ENCODE assay signal across 16 cellular contexts in genomic region chr4:39664828-39665731, GRCh38. TPM values are rescaled to one million over a fixed set of nuclear protein-coding genes. Genes with fewer than 3 reads are reported as not detected.
DNase-seq lines count a peak whose midpoint lies in the region; ATAC-seq, FAIRE-seq and TF ChIP-seq lines count a peak whose summit lies in the region.
"Had no signal": no experiment of that assay in that cellular context is flagged by ENCODE, and none has a peak within 500 bp of the region (broad histone marks: within the 10 kb centered on the region; RNA-seq: fewer than 3 reads in every experiment).

No MANE protein-coding gene starts in this region.

- H3K9me3 ChIP-seq in SK-N-SH (no peaks in the 10 kb centered on the region), osteoblast (ENCODE audit: low read depth, low read length) (no peaks in the 10 kb centered on the region)
- H3K9me3 ChIP-seq: heart left ventricle had no signal

- H3K4me3 ChIP-seq in SK-N-SH (ENCODE audit: low read depth in 2 of 2, low read length in 1 of 2): no peak overlapping the region
- no peak overlapping the region for H3K4me3 ChIP-seq in fibroblast of the aortic adventitia (ENCODE audit: low read depth, low read length)
- H3K4me3 ChIP-seq in osteoblast (ENCODE audit: insufficient read depth, low read length): peak overlapping the region; percentile 13
- H3K4me3 ChIP-seq: heart left ventricle, neural progenitor cell had no signal

- H3K4me1 Mint-ChIP-seq in activated CD4-positive, alpha-beta T cell treated with anti-CD3 and anti-CD28 coated beads, Interleukin-2, amount 10 ng/mL, durations not matched to agents 24 days and 14 days: peaks cover under 1% of the 10 kb centered on the region

- H3K79me2 ChIP-seq in SK-N-SH (ENCODE audit: insufficient read depth): no peaks in the 10 kb centered on the region
- no peaks in the 10 kb centered on the region for H3K79me2 ChIP-seq in osteoblast (ENCODE audit: insufficient read depth, low read length)

- CTCF ChIA-PET in SK-N-SH (lab: Yijun Ruan, JAX) (interaction anchor here (1.4 kb wide), 1 partner anchor 16 kb away, joined by 4 read pairs; no protein-coding TSS in a partner anchor), HEK293T (lab: Yijun Ruan, JAX) (interaction anchor here (0.8 kb wide), 1 partner anchor 10 kb away, joined by 3 read pairs; no protein-coding TSS in a partner anchor)

- peaks cover 15% of the 10 kb centered on the region for H3F3A ChIP-seq in SK-N-SH (replicated peaks; ENCODE audit: insufficient read depth)

- no peaks in the 10 kb centered on the region for H3K36me3 Mint-ChIP-seq in activated CD4-positive, alpha-beta T cell treated with anti-CD3 and anti-CD28 coated beads, Interleukin-2, amount 10 ng/mL, durations not matched to agents 24 days and 14 days (ENCODE audit: low read depth)
- H3K36me3 Mint-ChIP-seq: neural progenitor cell had no signal

- TF ChIP-seq CTCF in SK-N-SH (IDR thresholded peaks at IDR 0.05) (no peak), fibroblast of the aortic adventitia (IDR thresholded peaks at IDR 0.05; ENCODE audit: insufficient read depth, low read length) (no peak), osteoblast (IDR thresholded peaks at IDR 0.05; ENCODE audit: extremely low read depth, low read depth, low read length) (no peak)

- H3K9ac ChIP-seq in SK-N-SH: no peak overlapping the region
- H3K9ac ChIP-seq: neural progenitor cell had no signal

- H3K27me3 ChIP-seq in SK-N-SH (ENCODE audit: insufficient read depth) (no peaks in the 10 kb centered on the region), osteoblast (ENCODE audit: insufficient read depth, low read length) (no peaks in the 10 kb centered on the region)
- H3K27me3 ChIP-seq: heart left ventricle, neural progenitor cell had no signal

- H2AFZ ChIP-seq in SK-N-SH (ENCODE audit: low read depth) (peak overlapping the region; percentile 42; the same call in 1 of the 2 replicates), osteoblast (ENCODE audit: low read length) (no peak overlapping the region)
- H2AFZ ChIP-seq: neural progenitor cell had no signal

- H3K4me1 ChIP-seq in SK-N-SH (ENCODE audit: control insufficient read depth in 1 of 2, insufficient read depth in 2 of 2, low read depth in 1 of 2, low read length in 1 of 2) (peaks cover 0 to 5% of the 10 kb centered on the region in 2 experiments; a peak in 1 of 4 replicates), osteoblast (ENCODE audit: insufficient read depth, low read length) (peaks cover 17% of the 10 kb centered on the region)
- H3K4me1 ChIP-seq: heart left ventricle, neural progenitor cell had no signal

- no peaks in the 10 kb centered on the region for H3K9me3 Mint-ChIP-seq in activated CD4-positive, alpha-beta T cell treated with anti-CD3 and anti-CD28 coated beads, Interleukin-2, amount 10 ng/mL, durations not matched to agents 24 days and 14 days
- H3K9me3 Mint-ChIP-seq: activated T-cell treated with anti-CD3 and anti-CD28 coated beads, Interleukin-2, amount 50 U/mL, for 72 hours; neural progenitor cell had no signal

- DNase-seq in GM04504 (ENCODE audit: low read depth) (peak; percentile 20), SK-N-SH (no peak), fibroblast of the aortic adventitia (ENCODE audit: low read depth) (peak; percentile 46), osteoblast (ENCODE audit: insufficient read length, low spot score, missing footprints) (peak; percentile 75), HEK293T (ENCODE audit: extremely low spot score) (no peak), frontal cortex (ENCODE audit: low spot score in 2 of 2) (no peak)
- DNase-seq in activated CD4-positive, alpha-beta T cell treated with anti-CD3 and anti-CD28 coated beads, Interleukin-2, amount 10 ng/mL, durations not matched to agents 24 days and 14 days: no peak
- DNase-seq: activated CD4-positive, alpha-beta T cell treated with anti-CD3 and anti-CD28 coated beads for 1 hour; activated T-cell treated with anti-CD3 and anti-CD28 coated beads, Interleukin-2, amount 50 U/mL, for 72 hours; anterior cingulate cortex; heart left ventricle; NCI-H1436 treated with DMSO at 0.1 percent for 48 hours; NCI-H524 had no signal

- H3K27ac ChIP-seq in SK-N-SH (ENCODE audit: low read depth in 2 of 2, low read length in 1 of 2) (peak overlapping the region in 1 of 2 experiments; percentile 37; a peak in 2 of 4 replicates), osteoblast (ENCODE audit: low read depth, low read length) (peak overlapping the region; percentile 53)
- H3K27ac ChIP-seq: heart left ventricle, neural progenitor cell had no signal

- POLR2A ChIA-PET in SK-N-SH (lab: Yijun Ruan, JAX) (no interaction called here), HEK293T (lab: Yijun Ruan, JAX) (no interaction called here)

- H3K4me2 ChIP-seq in SK-N-SH (peak overlapping the region; percentile 52; the same call in 1 of the 2 replicates), osteoblast (ENCODE audit: insufficient read depth, low read length) (peak overlapping the region; percentile 72)
- H3K4me2 ChIP-seq: neural progenitor cell had no signal

- H3K27ac Mint-ChIP-seq in activated CD4-positive, alpha-beta T cell treated with anti-CD3 and anti-CD28 coated beads, Interleukin-2, amount 10 ng/mL, durations not matched to agents 24 days and 14 days: no peak overlapping the region
- H3K27ac Mint-ChIP-seq: activated T-cell treated with anti-CD3 and anti-CD28 coated beads, Interleukin-2, amount 50 U/mL, for 72 hours; neural progenitor cell had no signal

- H3K9me2 ChIP-seq in SK-N-SH: no peaks in the 10 kb centered on the region

- no peak overlapping the region for H3K4me3 Mint-ChIP-seq in activated CD4-positive, alpha-beta T cell treated with anti-CD3 and anti-CD28 coated beads, Interleukin-2, amount 10 ng/mL, durations not matched to agents 24 days and 14 days
- H3K4me3 Mint-ChIP-seq: activated T-cell treated with anti-CD3 and anti-CD28 coated beads, Interleukin-2, amount 50 U/mL, for 72 hours; neural progenitor cell had no signal

- FAIRE-seq in frontal cortex (lab: Jason Lieb, UNC): no peak
- FAIRE-seq: RCC 7860 had no signal

- intact Hi-C loops in activated CD4-positive, alpha-beta T cell treated with anti-CD3 and anti-CD28 coated beads, Interleukin-2, amount 10 ng/mL, durations not matched to agents 24 days and 14 days (cut with micrococcal nuclease): no loop called here

- H3K36me3 ChIP-seq in SK-N-SH (replicated peaks in 1 of 2; ENCODE audit: control insufficient read depth in 1 of 2, insufficient read depth in 2 of 2, low read length in 1 of 2): no peaks in the 10 kb centered on the region
- no peaks in the 10 kb centered on the region for H3K36me3 ChIP-seq in osteoblast (ENCODE audit: insufficient read depth, low read length)
- H3K36me3 ChIP-seq: heart left ventricle, neural progenitor cell had no signal

- peaks cover 7% of the 10 kb centered on the region for H3K27me3 Mint-ChIP-seq in activated CD4-positive, alpha-beta T cell treated with anti-CD3 and anti-CD28 coated beads, Interleukin-2, amount 10 ng/mL, durations not matched to agents 24 days and 14 days

- TF ChIP-seq EP300 in SK-N-SH (IDR thresholded peaks at IDR 0.05; ENCODE audit: borderline replicate concordance in 1 of 2, low read depth in 1 of 2, low read length in 1 of 2): no peak

- 74% methylated on average over 3 of the region's 3 CpGs for WGBS in SK-N-SH (ENCODE audit: low lambda C conversion rate)

- H4K20me1 ChIP-seq in SK-N-SH (ENCODE audit: insufficient read depth): no peaks in the 10 kb centered on the region
- no peaks in the 10 kb centered on the region for H4K20me1 ChIP-seq in osteoblast (ENCODE audit: insufficient read depth, low read length)

- no peak for TF ChIP-seq RAD21 in SK-N-SH (IDR thresholded peaks at IDR 0.05; ENCODE audit: low read length)

- no peak for ATAC-seq in HG03159 (IDR thresholded peaks at IDR 0.05; ENCODE audit: unreplicated experiment)
- ATAC-seq: activated T-cell treated with anti-CD3 and anti-CD28 coated beads, Interleukin-2, amount 50 U/mL, for 72 hours; heart left ventricle had no signal

TF ChIP-seq in SK-N-SH, 30 proteins besides CTCF, POLR2A, EP300 and RAD21 (continues in another document):
- peak; percentile 23; the same call in 1 of the 2 replicates for TF ChIP-seq FOSL2 (IDR thresholded peaks at IDR 0.05; ENCODE audit: borderline replicate concordance, low read depth)
- no peak for TF ChIP-seq IRF3 (IDR thresholded peaks at IDR 0.05; ENCODE audit: low read depth, low read length)

TF ChIP-seq in HEK293T, 16 proteins besides CTCF, POLR2A, EP300 and RAD21:
- TF ChIP-seq CTBP1 (IDR thresholded peaks at IDR 0.05; ENCODE audit: borderline replicate concordance): no peak
- no peak for TF ChIP-seq PKNOX1 (IDR thresholded peaks at IDR 0.05)
- no peak for TF ChIP-seq BHLHE40 (IDR thresholded peaks at IDR 0.05; ENCODE audit: borderline replicate concordance)

RNA-seq across cellular contexts. Expression of gene SMIM14, which starts 26.4 kb away (rescaled TPM):
- polyA plus RNA-seq in SK-N-SH (2012; rRNA removed): 11.1 and 12.6 TPM in 2 replicates
- 16.5 and 20.9 TPM in 2 replicates for polyA plus RNA-seq in SK-N-SH (2012; cell fraction: cytosol; rRNA removed)
- polyA plus RNA-seq in SK-N-SH (2012; cell fraction: nucleus; rRNA removed): 4.1 and 7.2 TPM in 2 replicates
- 121 and 122 TPM in 2 replicates for total RNA-seq in fibroblast of the aortic adventitia (ENCODE audit: low replicate concordance)
- 61.5 and 68.7 TPM in 2 replicates for total RNA-seq in osteoblast
- 1.0 and 2.0 TPM in 2 replicates for total RNA-seq in activated CD4-positive, alpha-beta T cell treated with anti-CD3 and anti-CD28 coated beads, Interleukin-2, amount 10 ng/mL, durations not matched to agents 24 days and 14 days
- total RNA-seq in frontal cortex: 70.9 TPM

RNA-seq across cellular contexts. Expression of gene UBE2K, which starts 32.9 kb away (rescaled TPM):
- 54.4 and 102 TPM in 2 replicates for polyA plus RNA-seq in SK-N-SH (2012; rRNA removed)
- polyA plus RNA-seq in SK-N-SH (2012; cell fraction: cytosol; rRNA removed): 79.9 and 131 TPM in 2 replicates
- 11.5 and 22.3 TPM in 2 replicates for polyA plus RNA-seq in SK-N-SH (2012; cell fraction: nucleus; rRNA removed)
- 22.7 and 27.7 TPM in 2 replicates for total RNA-seq in fibroblast of the aortic adventitia (ENCODE audit: low replicate concordance)
- total RNA-seq in osteoblast: 19.2 and 19.4 TPM in 2 replicates
- total RNA-seq in activated CD4-positive, alpha-beta T cell treated with anti-CD3 and anti-CD28 coated beads, Interleukin-2, amount 10 ng/mL, durations not matched to agents 24 days and 14 days: 99.4 and 106 TPM in 2 replicates
- 93.8 TPM for total RNA-seq in frontal cortex

Comparison
In these comparisons a context has a peak if more than half of its experiments do, and no peak if none do; other contexts are left out.
1. DNase-seq: peak in GM04504 (single experiment), fibroblast of the aortic adventitia (single experiment) and osteoblast (single experiment); none in SK-N-SH (single experiment), HEK293T (single experiment), activated CD4-positive, alpha-beta T cell treated with anti-CD3 and anti-CD28 coated beads, Interleukin-2, amount 10 ng/mL, durations not matched to agents 24 days and 14 days (single experiment) and frontal cortex (0 of 2).
2. RNA of gene SMIM14, which starts 26.4 kb away (total RNA-seq): 121 to 122 TPM in fibroblast of the aortic adventitia, 70.9 TPM in frontal cortex (single experiment) and 61.5 to 68.7 TPM in osteoblast; 1.0 to 2.0 TPM in activated CD4-positive, alpha-beta T cell treated with anti-CD3 and anti-CD28 coated beads, Interleukin-2, amount 10 ng/mL, durations not matched to agents 24 days and 14 days; every median in the first group is over 10 times any median in the second.